In the genomic region with DNA sequence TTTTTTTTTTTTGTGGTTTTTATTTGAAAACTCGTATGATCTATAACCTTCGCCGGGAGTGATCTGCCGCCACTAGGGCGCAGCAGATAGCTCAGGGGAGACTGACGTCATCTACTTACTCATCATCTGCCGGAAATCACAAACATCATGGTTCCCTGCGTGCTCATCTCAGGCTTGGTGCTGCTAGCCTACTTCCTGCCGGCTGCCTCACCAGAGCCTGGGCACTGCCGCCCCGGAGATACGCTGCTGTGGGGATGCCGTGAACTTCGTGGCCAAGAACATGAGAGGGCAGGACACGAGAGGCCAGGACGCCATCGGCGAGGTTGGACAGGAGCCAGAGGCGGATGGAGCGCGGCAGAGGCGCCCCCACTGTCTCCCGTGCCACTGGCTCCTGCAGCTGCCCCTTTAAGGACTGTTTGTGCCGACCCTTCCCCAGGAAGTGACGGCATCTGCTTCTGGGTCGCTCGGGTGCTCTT, we compare ENCODE assay signal across 8 cellular contexts.
A peak's percentile ranks its signal among the peaks of the same experiment; 100 is the strongest.
DNase-seq lines count a peak whose midpoint lies in the region; ATAC-seq lines count a peak whose summit lies in the region.

No MANE protein-coding gene starts in this region.

- H3K36me3 Mint-ChIP-seq in T-cell = no peaks in the 10 kb centered on the region
- H3K36me3 Mint-ChIP-seq in effector memory CD8-positive, alpha-beta T cell (ENCODE audit: insufficient read depth) = no peaks in the 10 kb centered on the region

- peaks cover 0 to 6% (median 4%) of the 10 kb centered on the region in 3 donors for H3K4me1 Mint-ChIP-seq in T-cell
- peaks cover 0 to 2% of the 10 kb centered on the region in 2 donors for H3K4me1 Mint-ChIP-seq in effector memory CD8-positive, alpha-beta T cell (ENCODE audit: low read depth in 2 of 2)

- no peak overlapping the region for H3K4me3 Mint-ChIP-seq in T-cell
- no peak overlapping the region for H3K4me3 Mint-ChIP-seq in effector memory CD8-positive, alpha-beta T cell

- no peak overlapping the region for H3K27ac Mint-ChIP-seq in T-cell
- H3K27ac Mint-ChIP-seq in effector memory CD8-positive, alpha-beta T cell = peak overlapping the region in 1 of 2 donors; percentile 35

- no peaks in the 10 kb centered on the region for H3K27me3 Mint-ChIP-seq in T-cell
- peaks cover 0 to 5% of the 10 kb centered on the region in 2 donors for H3K27me3 Mint-ChIP-seq in effector memory CD8-positive, alpha-beta T cell

- peaks cover 0 to 2% (median 0%) of the 10 kb centered on the region in 3 donors for H3K9me3 Mint-ChIP-seq in T-cell
- H3K9me3 Mint-ChIP-seq in effector memory CD8-positive, alpha-beta T cell = no peaks in the 10 kb centered on the region

- CTCF ChIA-PET in T-cell (lab: Charles Lee) = interaction anchor here in 1 of 2 donors (0.6 kb wide), 1 partner anchor 21 kb away, joined by 4 read pairs; no protein-coding TSS in a partner anchor

- DNase-seq in DMS114 treated with DMSO at 0.1 percent for 48 hours (lab: John Stamatoyannopoulos, UW; ENCODE audit: unreplicated experiment) (peak; percentile 36), T-cell (peak in 25 of 34 experiments; percentile 2 to 41 (median 16)), NCI-H1105 treated with DMSO at 0.1 percent for 48 hours (lab: John Stamatoyannopoulos, UW) (no peak), occipital lobe (lab: John Stamatoyannopoulos, UW) (no peak)
- DNase-seq in effector memory CD8-positive, alpha-beta T cell = peak; percentile 11 to 18 (median 17)
- peak; percentile 21 for DNase-seq in stimulated activated CD8-positive, alpha-beta memory T cell treated with anti-CD3 and anti-CD28 coated beads, Interleukin-7, amount 100 ng/mL, for 24 hours (ENCODE audit: low read depth)

- POLR2A ChIA-PET in T-cell (lab: Charles Lee) = interaction anchor here in 1 of 2 donors (0.6 kb wide), 1 partner anchor 146 kb away, joined by 3 read pairs; no protein-coding TSS in a partner anchor

- ATAC-seq in HG02763 (IDR thresholded peaks at IDR 0.05; ENCODE audit: unreplicated experiment) (peak; percentile 64), T-cell (replicated peaks in 1 of 4) (peak in 2 of 4 experiments; percentile 34 to 58), GM18861 (IDR thresholded peaks at IDR 0.05; ENCODE audit: unreplicated experiment) (no peak)
- peak; percentile 76 for ATAC-seq in effector memory CD8-positive, alpha-beta T cell (replicated peaks)

Comparison
In these comparisons a context has a peak if more than half of its experiments do, and no peak if none do; other contexts are left out.
1. DNase-seq: peak in DMS114 treated with DMSO at 0.1 percent for 48 hours (single experiment), T-cell (25 of 34), effector memory CD8-positive, alpha-beta T cell (3 of 3) and stimulated activated CD8-positive, alpha-beta memory T cell treated with anti-CD3 and anti-CD28 coated beads, Interleukin-7, amount 100 ng/mL, for 24 hours (single experiment); none in NCI-H1105 treated with DMSO at 0.1 percent for 48 hours (single experiment) and occipital lobe (single experiment).